9 cellular contexts compared by ENCODE assay signal in the genomic region with DNA sequence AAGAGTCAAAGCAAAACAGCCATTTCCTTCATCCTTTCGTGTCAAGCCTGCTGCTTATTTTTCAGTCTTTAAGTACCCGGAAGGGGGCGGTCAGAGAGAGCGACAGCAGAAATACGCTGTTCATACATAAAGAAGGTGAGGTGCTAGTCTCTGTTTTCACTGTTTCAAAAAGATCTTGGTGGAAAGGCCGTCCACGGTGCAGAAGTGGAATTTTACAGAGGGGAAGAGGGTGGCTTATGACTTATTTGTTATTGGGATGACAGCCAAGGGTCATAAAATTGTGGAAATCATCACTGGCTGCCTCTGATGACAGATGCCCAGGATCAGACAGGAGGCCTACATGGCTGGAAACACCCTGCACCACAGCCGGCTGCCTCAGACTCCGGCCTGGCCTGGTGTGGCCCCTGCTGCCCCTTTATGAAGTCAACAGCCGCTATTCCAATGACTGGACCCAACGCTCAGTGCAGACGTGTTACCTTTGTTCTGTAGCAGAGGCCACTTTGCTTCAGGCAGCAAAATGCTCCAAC. TPM values are rescaled to one million over a fixed set of nuclear protein-coding genes. Genes with fewer than 3 reads are reported as not detected.
DNase-seq lines count a peak whose midpoint lies in the region; ATAC-seq, FAIRE-seq and TF ChIP-seq lines count a peak whose summit lies in the region.
"Had no signal": no experiment of that assay in that cellular context is flagged by ENCODE, and none has a peak within 500 bp of the region (broad histone marks: within the 10 kb centered on the region; RNA-seq: fewer than 3 reads in every experiment).

No MANE protein-coding gene starts in this region.

- H3K27me3 Mint-ChIP-seq in effector memory CD8-positive, alpha-beta T cell = no peaks in the 10 kb centered on the region

- H3K27ac Mint-ChIP-seq in effector memory CD8-positive, alpha-beta T cell = no peak overlapping the region

- H3K4me3 ChIP-seq in MG63 = no peak overlapping the region
- no peak overlapping the region for H3K4me3 ChIP-seq in skeletal muscle tissue (ENCODE audit: low read length in 3 of 3)

- DNase-seq in GM12891 (ENCODE audit: insufficient read length, low spot score) (no peak), MG63 (peak; percentile 23), cerebellum (ENCODE audit: low spot score) (no peak), NCI-H226 (no peak), GM19239 (ENCODE audit: insufficient read length, low spot score) (no peak), COLO668 (lab: John Stamatoyannopoulos, UW; ENCODE audit: unreplicated experiment) (no peak)
- DNase-seq in effector memory CD8-positive, alpha-beta T cell = no peak
- DNase-seq: NCI-H1694 treated with DMSO at 0.1 percent for 48 hours had no signal

- TF ChIP-seq POLR2A in GM12891 (IDR thresholded peaks at IDR 0.05; ENCODE audit: low read depth, low read length) = no peak

- no peaks in the 10 kb centered on the region for H3K9me3 Mint-ChIP-seq in effector memory CD8-positive, alpha-beta T cell

- peak; percentile 42 for ATAC-seq in effector memory CD8-positive, alpha-beta T cell (replicated peaks)

- H3K9me3 ChIP-seq in MG63 = no peaks in the 10 kb centered on the region
- H3K9me3 ChIP-seq in skeletal muscle tissue (ENCODE audit: control insufficient read depth in 3 of 3, low read length in 3 of 3) = no peaks in the 10 kb centered on the region

- no peak overlapping the region for H3K4me3 Mint-ChIP-seq in effector memory CD8-positive, alpha-beta T cell

- H3K36me3 ChIP-seq in MG63 = peaks cover 4% of the 10 kb centered on the region
- peaks cover 10 to 11% (median 11%) of the 10 kb centered on the region in 3 donors for H3K36me3 ChIP-seq in skeletal muscle tissue (ENCODE audit: control insufficient read depth in 3 of 3, insufficient read depth in 3 of 3, low read length in 3 of 3)

- H3K27me3 ChIP-seq in MG63 (no peaks in the 10 kb centered on the region), skeletal muscle tissue (ENCODE audit: control insufficient read depth in 3 of 3, insufficient read depth in 3 of 3, low read length in 3 of 3) (no peaks in the 10 kb centered on the region)

- peaks cover 6 to 22% (median 14%) of the 10 kb centered on the region in 3 donors for H3K4me1 ChIP-seq in skeletal muscle tissue (ENCODE audit: control insufficient read depth in 3 of 3, insufficient read depth in 3 of 3, low read length in 3 of 3)

- FAIRE-seq in GM12891 (lab: Jason Lieb, UNC) = peak; percentile 76
- FAIRE-seq in GM19239 (lab: Jason Lieb, UNC) = no peak

- peaks cover 3 to 4% of the 10 kb centered on the region in 2 donors for H3K4me1 Mint-ChIP-seq in effector memory CD8-positive, alpha-beta T cell (ENCODE audit: low read depth in 2 of 2)

- H3K9ac ChIP-seq in skeletal muscle tissue (ENCODE audit: low read depth in 1 of 3, low read length in 3 of 3) = no peak overlapping the region

- H3K27ac ChIP-seq in skeletal muscle tissue (ENCODE audit: low read depth, low read length) = peak overlapping the region; percentile 24

- H3K36me3 Mint-ChIP-seq in effector memory CD8-positive, alpha-beta T cell (ENCODE audit: insufficient read depth) = peaks cover 14% of the 10 kb centered on the region

TF ChIP-seq in GM12891, 5 proteins besides CTCF, POLR2A, EP300 and RAD21:
- TF ChIP-seq SPI1 (IDR thresholded peaks at IDR 0.05; ENCODE audit: low read depth, low read length) = 0 out of 2 replicates have a peak, but pooled peaks have one; percentile 12
- TF ChIP-seq PAX5 (IDR thresholded peaks at IDR 0.05; ENCODE audit: insufficient read depth, low read length, severe bottlenecking) = no peak

RNA-seq across cellular contexts. Expression of a gene that starts 57.0 kb away (rescaled TPM):
- 14.2 TPM for polyA plus RNA-seq in GM12891 (2012; ENCODE audit: low read depth, missing spikeins)
- total RNA-seq in MG63 (2014; rRNA removed; shearing (Covaris generic); ENCODE audit: low replicate concordance) = 1.5 and 2.0 TPM in 2 replicates
- 5.7 TPM for total RNA-seq in skeletal muscle tissue
- total RNA-seq in cerebellum = 33.3 TPM
